4 cellular contexts compared by ENCODE assay signal in the genomic region with DNA sequence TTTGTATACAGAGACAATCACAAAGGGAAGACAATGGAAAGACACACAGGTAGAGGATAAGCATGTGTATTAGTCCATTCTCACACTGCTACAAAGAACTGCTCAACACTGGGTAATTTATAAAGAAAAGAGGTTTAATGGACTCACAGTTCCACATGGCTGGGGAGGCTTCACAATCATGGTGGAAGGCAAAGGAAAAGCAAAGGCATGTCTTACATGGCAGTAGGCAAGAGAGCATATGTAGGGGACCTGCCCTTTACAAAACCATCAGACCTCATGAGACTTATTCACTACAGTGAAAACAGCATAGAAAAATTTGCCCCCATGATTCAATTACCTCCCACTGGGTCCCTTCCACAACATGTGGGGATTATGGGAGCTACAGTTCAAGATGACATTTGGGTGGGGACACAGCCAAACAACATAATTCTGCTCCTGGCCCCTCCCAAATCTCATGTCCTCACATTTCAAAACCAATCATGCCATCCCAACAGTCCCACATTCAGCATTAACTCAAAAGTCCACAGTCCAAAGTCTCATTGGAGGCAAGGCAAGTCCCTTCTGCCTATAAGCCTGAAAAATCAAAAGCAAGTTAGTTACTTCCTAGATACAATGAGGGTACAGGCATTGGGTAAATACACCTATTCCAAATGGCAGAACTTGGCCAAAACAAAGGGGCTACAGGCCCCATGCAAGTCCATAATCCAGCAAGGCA. TPM values are rescaled to one million over a fixed set of nuclear protein-coding genes. Genes with fewer than 3 reads are reported as not detected.
"Had no signal": no experiment of that assay in that cellular context is flagged by ENCODE, and none has a peak within 500 bp of the region (broad histone marks: within the 10 kb centered on the region; RNA-seq: fewer than 3 reads in every experiment).

No MANE protein-coding gene starts in this region.

RNA-seq across cellular contexts. Expression of gene CCDC89, which starts 14.9 kb away (rescaled TPM):
- total RNA-seq: dermis blood vessel endothelial cell, endothelial cell of umbilical vein, epithelial cell of proximal tubule had no signal
- polyA plus RNA-seq: endothelial cell of umbilical vein, immature natural killer cell had no signal
